In genomic region chr2:27776097-27776496, GRCh38 we compare ENCODE assay signal across 11 cellular contexts. TPM values are rescaled to one million over a fixed set of nuclear protein-coding genes. Genes with fewer than 3 reads are reported as not detected.
DNase-seq lines count a peak whose midpoint lies in the region; ATAC-seq and TF ChIP-seq lines count a peak whose summit lies in the region.
"Had no signal": no experiment of that assay in that cellular context is flagged by ENCODE, and none has a peak within 500 bp of the region (broad histone marks: within the 10 kb centered on the region; RNA-seq: fewer than 3 reads in every experiment).

No MANE protein-coding gene starts in this region.

- 100% methylated on average over 2 of the region's 8 CpGs; no CpG with 5 or more reads in 1 of the 2 donors for WGBS in neuronal stem cell (ENCODE audit: extremely low coverage in 2 of 2, insufficient read length in 2 of 2, insufficient replicate concordance in 1 of 2), 2 donors

- no peaks in the 10 kb centered on the region for H3K9me3 Mint-ChIP-seq in activated naive CD4-positive, alpha-beta T cell treated with anti-CD3 and anti-CD28 coated beads, Interleukin-2, amount 10 ng/mL, durations not matched to agents 7 days and 5 days

- no peak overlapping the region for H2BK120ac ChIP-seq in neuronal stem cell (ENCODE audit: low read depth, low read length)

- H2BK15ac ChIP-seq in neuronal stem cell (ENCODE audit: low read length) = no peak overlapping the region

- DNase-seq in EL = peak; percentile 95
- DNase-seq in RWPE1 (ENCODE audit: low spot score) = peak; percentile 83
- peak; percentile 42 for DNase-seq in fibroblast of villous mesenchyme (ENCODE audit: low read depth)
- DNase-seq in pulmonary artery endothelial cell (ENCODE audit: low read depth, low spot score) = peak; percentile 35
- DNase-seq in neuronal stem cell (ENCODE audit: low spot score) = no peak
- no peak for DNase-seq in GM20000 (ENCODE audit: low spot score)
- no peak for DNase-seq in activated naive CD4-positive, alpha-beta T cell treated with anti-CD3 and anti-CD28 coated beads, Interleukin-2, amount 10 ng/mL, durations not matched to agents 7 days and 5 days
- DNase-seq: activated gamma-delta T cell; NCI-H774; stimulated activated CD4-positive, alpha-beta T cell treated with anti-CD3 and anti-CD28 coated beads, Interleukin-2, amount 100 ng/mL, for 24 hours had no signal

- no peak overlapping the region for H3K23ac ChIP-seq in neuronal stem cell (ENCODE audit: low read depth, low read length, poor library complexity)

- H3K4me1 ChIP-seq in neuronal stem cell (ENCODE audit: control insufficient read depth in 2 of 2, insufficient read depth in 1 of 2, low read depth in 1 of 2, low read length in 2 of 2) = peaks cover 3% of the 10 kb centered on the region in 2 donors

- no peak overlapping the region for H2BK5ac ChIP-seq in neuronal stem cell (ENCODE audit: low read length)

- H3K4ac ChIP-seq in neuronal stem cell (ENCODE audit: low read length) = no peak overlapping the region

- peaks cover 44% of the 10 kb centered on the region for H3K36me3 Mint-ChIP-seq in activated naive CD4-positive, alpha-beta T cell treated with anti-CD3 and anti-CD28 coated beads, Interleukin-2, amount 10 ng/mL, durations not matched to agents 7 days and 5 days

- H3K14ac ChIP-seq in neuronal stem cell (ENCODE audit: low read length) = no peak overlapping the region

- H2AK5ac ChIP-seq in neuronal stem cell (ENCODE audit: low read depth, low read length) = no peak overlapping the region

- H3K27me3 Mint-ChIP-seq in activated naive CD4-positive, alpha-beta T cell treated with anti-CD3 and anti-CD28 coated beads, Interleukin-2, amount 10 ng/mL, durations not matched to agents 7 days and 5 days = peaks cover 4% of the 10 kb centered on the region

- TF ChIP-seq CTCF in RWPE1 (conservative IDR thresholded peaks at IDR 0.05; ENCODE audit: low read depth) = no peak
- no peak for TF ChIP-seq CTCF in fibroblast of villous mesenchyme (IDR thresholded peaks at IDR 0.05; ENCODE audit: insufficient read depth, low read depth, low read length)
- no peak for TF ChIP-seq CTCF in GM20000 (IDR thresholded peaks at IDR 0.05; ENCODE audit: extremely low read depth, missing control alignments)

- no peak overlapping the region for H3K4me3 Mint-ChIP-seq in activated naive CD4-positive, alpha-beta T cell treated with anti-CD3 and anti-CD28 coated beads, Interleukin-2, amount 10 ng/mL, durations not matched to agents 7 days and 5 days

- POLR2A ChIA-PET in RWPE1 (lab: Yijun Ruan, JAX; ENCODE audit: low non-redundant PET) = no interaction called here

- CTCF ChIA-PET in RWPE1 (lab: Yijun Ruan, JAX) = interaction anchor here (0.6 to 1.3 kb wide), 3 partner anchors 72 to 546 kb away, joined by 3 read pairs; no protein-coding TSS in a partner anchor
- CTCF ChIA-PET in activated naive CD4-positive, alpha-beta T cell treated with anti-CD3 and anti-CD28 coated beads, Interleukin-2, amount 10 ng/mL, durations not matched to agents 7 days and 5 days (lab: Charles Lee) = no interaction called here

- no peaks in the 10 kb centered on the region for H3K9me3 ChIP-seq in neuronal stem cell (replicated peaks in 1 of 2; ENCODE audit: control insufficient read depth in 2 of 2, insufficient read depth in 1 of 2, low read depth in 1 of 2, low read length in 2 of 2)

- peaks cover 1% of the 10 kb centered on the region for H3K79me1 ChIP-seq in neuronal stem cell (ENCODE audit: low read depth, low read length)

- ATAC-seq in HG03460 (IDR thresholded peaks at IDR 0.05; ENCODE audit: unreplicated experiment) = no peak

- no peak overlapping the region for H2AFZ ChIP-seq in neuronal stem cell (ENCODE audit: low read length)

- no peak overlapping the region for H3K18ac ChIP-seq in neuronal stem cell (ENCODE audit: low read length)

- H4K91ac ChIP-seq in neuronal stem cell (ENCODE audit: low read depth, low read length, poor library complexity) = no peak overlapping the region

- H3K27ac Mint-ChIP-seq in activated naive CD4-positive, alpha-beta T cell treated with anti-CD3 and anti-CD28 coated beads, Interleukin-2, amount 10 ng/mL, durations not matched to agents 7 days and 5 days = no peak overlapping the region

- H3K27ac ChIP-seq in RWPE1 (peak overlapping the region; percentile 79), neuronal stem cell (replicated peaks; ENCODE audit: low read length) (no peak overlapping the region)

- no peak overlapping the region for H4K8ac ChIP-seq in neuronal stem cell (ENCODE audit: low read depth, low read length)

- no peak overlapping the region for H3K4me2 ChIP-seq in neuronal stem cell (ENCODE audit: insufficient read depth, low read length, poor library complexity, severe bottlenecking)

- H3K9ac ChIP-seq in neuronal stem cell (ENCODE audit: low read depth, low read length, poor library complexity) = no peak overlapping the region

- no peak overlapping the region for H2BK12ac ChIP-seq in neuronal stem cell (ENCODE audit: low read length)

- H3K4me1 Mint-ChIP-seq in activated naive CD4-positive, alpha-beta T cell treated with anti-CD3 and anti-CD28 coated beads, Interleukin-2, amount 10 ng/mL, durations not matched to agents 7 days and 5 days = peaks cover 32% of the 10 kb centered on the region

- H3K27me3 ChIP-seq in neuronal stem cell (ENCODE audit: control insufficient read depth in 3 of 3, insufficient read depth in 3 of 3, low read depth in 1 of 3, low read length in 3 of 3) = no peaks in the 10 kb centered on the region

- H3K36me3 ChIP-seq in neuronal stem cell (replicated peaks in 1 of 2; ENCODE audit: control insufficient read depth in 2 of 2, insufficient read depth in 2 of 2, low read length in 2 of 2) = peaks cover 3 to 65% of the 10 kb centered on the region in 2 donors

- H3K4me3 ChIP-seq in fibroblast of villous mesenchyme (ENCODE audit: low read depth, low read length) (no peak overlapping the region), neuronal stem cell (ENCODE audit: low read length in 2 of 2) (no peak overlapping the region)

RNA-seq across cellular contexts. Expression of gene MRPL33, which starts 4.6 kb away (rescaled TPM):
- total RNA-seq in fibroblast of villous mesenchyme (112 and 119 TPM in 2 replicates), pulmonary artery endothelial cell (75.8 and 76.7 TPM in 2 replicates)
- 419 TPM for polyA plus RNA-seq in neuronal stem cell (2013, experiment 1 of 2)
- polyA plus RNA-seq in neuronal stem cell (2013, experiment 2 of 2) = 412 TPM

Comparison
In these comparisons a context has a peak if more than half of its experiments do, and no peak if none do; other contexts are left out.
1. DNase-seq: peak in EL (single experiment), RWPE1 (single experiment), fibroblast of villous mesenchyme (single experiment) and pulmonary artery endothelial cell (single experiment); none in neuronal stem cell (single experiment), GM20000 (single experiment) and activated naive CD4-positive, alpha-beta T cell treated with anti-CD3 and anti-CD28 coated beads, Interleukin-2, amount 10 ng/mL, durations not matched to agents 7 days and 5 days (single experiment).